ENCODE assay signal across 8 cellular contexts in the genomic region with DNA sequence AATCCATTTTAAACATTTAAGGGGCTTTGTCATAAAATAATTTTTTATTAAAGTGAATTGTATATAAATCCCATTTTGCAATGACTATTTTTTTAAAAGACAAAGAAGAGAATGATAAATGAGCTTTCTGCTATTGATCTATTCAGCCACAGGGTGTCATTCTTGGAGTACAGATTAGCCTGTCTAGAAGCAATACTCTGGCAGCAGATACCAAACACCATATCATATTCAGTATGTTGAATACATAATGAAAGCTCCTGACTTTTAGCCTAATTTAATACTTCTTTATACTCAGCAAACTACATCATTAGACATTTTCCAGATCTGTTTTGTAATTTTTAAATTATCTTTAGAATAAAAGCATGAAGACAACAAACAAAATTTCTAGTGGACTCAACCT.
DNase-seq lines count a peak whose midpoint lies in the region; ATAC-seq and TF ChIP-seq lines count a peak whose summit lies in the region.

No MANE protein-coding gene starts in this region.

- no peaks in the 10 kb centered on the region for H3K36me3 ChIP-seq in lung (ENCODE audit: control insufficient read depth in 2 of 2, insufficient read depth in 2 of 2, low read length in 2 of 2)

- DNase-seq in NCI-H2171 (lab: John Stamatoyannopoulos, UW), result peak; percentile 27
- DNase-seq in cerebellar cortex (ENCODE audit: low spot score), result peak; percentile 9
- DNase-seq in lung (ENCODE audit: low spot score), result no peak
- no peak for DNase-seq in GF-D8 (lab: John Stamatoyannopoulos, UW)

- no peaks in the 10 kb centered on the region for H3K9me3 ChIP-seq in lung (ENCODE audit: control insufficient read depth in 2 of 2, insufficient read depth in 1 of 2, low read length in 1 of 2)

- ATAC-seq in GM18867 (IDR thresholded peaks at IDR 0.05; ENCODE audit: unreplicated experiment), result peak; percentile 56
- peak; percentile 59 for ATAC-seq in lung (ENCODE audit: insufficient read depth, low FRiP score)
- ATAC-seq in GM19324 (IDR thresholded peaks at IDR 0.05; ENCODE audit: low FRiP score, unreplicated experiment), result no peak
- no peak for ATAC-seq in GM21717 (IDR thresholded peaks at IDR 0.05; ENCODE audit: unreplicated experiment)
- no peak for ATAC-seq in HG03378 (IDR thresholded peaks at IDR 0.05; ENCODE audit: unreplicated experiment)

- H3K27me3 ChIP-seq in lung (ENCODE audit: control insufficient read depth, insufficient read depth), result no peaks in the 10 kb centered on the region

- no peak for TF ChIP-seq CTCF in lung (IDR thresholded peaks at IDR 0.05; ENCODE audit: control extremely low read depth, extremely low read depth)

- no peak overlapping the region for H3K27ac ChIP-seq in lung (ENCODE audit: low read depth in 1 of 2, low read length in 1 of 2)

- H3K4me3 ChIP-seq in lung, result no peak overlapping the region

- H3K4me1 ChIP-seq in lung (ENCODE audit: control insufficient read depth in 2 of 2, insufficient read depth in 2 of 2, low read length in 2 of 2), result no peaks in the 10 kb centered on the region

Comparison
In these comparisons a context has a peak if more than half of its experiments do, and no peak if none do; other contexts are left out.
1. ATAC-seq: peak in GM18867 (single experiment) and lung (single experiment); none in GM19324 (single experiment), GM21717 (single experiment) and HG03378 (single experiment).
2. DNase-seq: peak in NCI-H2171 (single experiment) and cerebellar cortex (single experiment); none in lung (single experiment) and GF-D8 (single experiment).